8 cellular contexts compared by ENCODE assay signal in genomic region chr2:69082430-69082997, GRCh38.
DNase-seq lines count a peak whose midpoint lies in the region; ATAC-seq and TF ChIP-seq lines count a peak whose summit lies in the region.

No MANE protein-coding gene starts in this region.

- H3K36me3 Mint-ChIP-seq in natural killer cell = no peaks in the 10 kb centered on the region

- H3K9me3 Mint-ChIP-seq in natural killer cell = no peaks in the 10 kb centered on the region

- H3K36me3 ChIP-seq in A673 (ENCODE audit: insufficient read depth, low read length, poor library complexity, severe bottlenecking) = peaks cover 61% of the 10 kb centered on the region

- H3K4me3 ChIP-seq in A673 (ENCODE audit: low read depth, low read length, poor library complexity, severe bottlenecking) (no peak overlapping the region), LNCaP clone FGC (ENCODE audit: low read depth, low read length) (no peak overlapping the region)

- H3K4me1 Mint-ChIP-seq in natural killer cell = peaks cover 13 to 15% of the 10 kb centered on the region in 2 donors

- H3K27me3 Mint-ChIP-seq in natural killer cell (ENCODE audit: low read depth in 2 of 2) = peaks cover 12 to 46% of the 10 kb centered on the region in 2 donors

- TF ChIP-seq CTCF in A673 (conservative IDR thresholded peaks at IDR 0.05; ENCODE audit: low read depth, low read length) (no peak), LNCaP clone FGC (IDR thresholded peaks at IDR 0.05; ENCODE audit: control insufficient read depth, extremely low read depth, insufficient read depth) (no peak), natural killer cell (IDR thresholded peaks at IDR 0.05) (no peak), GM13976 (IDR thresholded peaks at IDR 0.05; ENCODE audit: borderline replicate concordance, control extremely low read depth, extremely low read depth, insufficient read depth, missing control alignments) (no peak)

- CTCF ChIA-PET in A673 (lab: Charles Lee) = interaction anchor here (1.2 kb wide), 1 partner anchor 139 kb away, joined by 3 read pairs; no protein-coding TSS in a partner anchor

- peaks cover 38% of the 10 kb centered on the region for H3K4me1 ChIP-seq in A673 (ENCODE audit: insufficient read depth, low read length, poor library complexity, severe bottlenecking)

- in situ Hi-C loops in GM13976 (cut with MboI; ENCODE audit: low sequenced_read_pairs, unreplicated experiment) = no loop called here

- H3K4me3 Mint-ChIP-seq in natural killer cell = no peak overlapping the region

- POLR2A ChIA-PET in A673 (lab: Charles Lee; ENCODE audit: low non-redundant PET) = no interaction called here

- intact Hi-C loops in A673 (cut with micrococcal nuclease; ENCODE audit: unreplicated experiment) = no loop called here
- intact Hi-C loops in natural killer cell (cut with micrococcal nuclease) = no loop called here

- no peaks in the 10 kb centered on the region for H3K9me3 ChIP-seq in A673 (ENCODE audit: low read depth, low read length, poor library complexity, severe bottlenecking)

- H3K27ac Mint-ChIP-seq in natural killer cell = no peak overlapping the region

- DNase-seq in A673 (ENCODE audit: low spot score) (peak; percentile 89), LNCaP clone FGC (ENCODE audit: low read depth) (peak; percentile 58), astrocyte of the hippocampus (ENCODE audit: low read depth, low spot score) (peak; percentile 91), left kidney (ENCODE audit: low read depth, low spot score) (peak; percentile 47), natural killer cell (no peak), GM13976 (ENCODE audit: low spot score) (no peak)
- no peak for DNase-seq in activated naive CD4-positive, alpha-beta T cell treated with anti-CD3 and anti-CD28 coated beads, Interleukin-2, amount 50 U/mL, for 16 hours

- no peaks in the 10 kb centered on the region for H3K27me3 ChIP-seq in A673 (replicated peaks; ENCODE audit: insufficient read depth, low read depth, low read length, poor library complexity)

- ATAC-seq in natural killer cell (no peak), HG02973 (IDR thresholded peaks at IDR 0.05; ENCODE audit: unreplicated experiment) (no peak)

- no TSS peak for BruUV-seq in A673 (replicated peaks; lab: Mats Ljungman, UMichigan)

- H3K27ac ChIP-seq in A673 (ENCODE audit: low read depth, low read length, poor library complexity, severe bottlenecking) = peak overlapping the region; percentile 76

Comparison
In these comparisons a context has a peak if more than half of its experiments do, and no peak if none do; other contexts are left out.
1. DNase-seq: peak in A673 (single experiment), LNCaP clone FGC (single experiment), astrocyte of the hippocampus (single experiment) and left kidney (single experiment); none in natural killer cell (single experiment), GM13976 (single experiment) and activated naive CD4-positive, alpha-beta T cell treated with anti-CD3 and anti-CD28 coated beads, Interleukin-2, amount 50 U/mL, for 16 hours (single experiment).